1 cellular context compared by ENCODE assay signal in genomic region chr19:44993526-44993925, GRCh38.
A peak's percentile ranks its signal among the peaks of the same experiment; 100 is the strongest.
TF ChIP-seq lines count a peak whose summit lies in the region.

No MANE protein-coding gene starts in this region.

TF ChIP-seq in K562, 482 proteins besides CTCF, POLR2A, EP300 and RAD21:
- TF ChIP-seq ZNF583 (CRISPR knock-in tag; IDR thresholded peaks at IDR 0.05) (no peak), ZNF699 (CRISPR knock-in tag; IDR thresholded peaks at IDR 0.05; ENCODE audit: insufficient replicate concordance) (no peak), ZNF384 (IDR thresholded peaks at IDR 0.05; ENCODE audit: low read depth, low read length) (0 out of 2 replicates have a peak, but pooled peaks have one; percentile 24), COPS2 (conservative IDR thresholded peaks at IDR 0.05) (no peak), CHCHD3 (CRISPR knock-in tag; IDR thresholded peaks at IDR 0.05) (no peak), ZNF507 (tag; conservative IDR thresholded peaks at IDR 0.05) (no peak), JUN (IDR thresholded peaks at IDR 0.05; ENCODE audit: borderline replicate concordance, low read depth, low read length) (no peak), JUN (CRISPR knock-in tag; IDR thresholded peaks at IDR 0.05; ENCODE audit: borderline replicate concordance) (no peak)
